Comparison of ENCODE assay signal across 12 cellular contexts in genomic region chr17:32120086-32120485, GRCh38.
"Had no signal": no experiment of that assay in that cellular context is flagged by ENCODE, and none has a peak within 500 bp of the region (broad histone marks: within the 10 kb centered on the region; RNA-seq: fewer than 3 reads in every experiment).

No MANE protein-coding gene starts in this region.

- H3K36me3 ChIP-seq: pancreas, upper lobe of right lung had no signal

- H3K4me3 ChIP-seq: pancreas, upper lobe of right lung had no signal

- ATAC-seq: effector memory CD8-positive, alpha-beta T cell; pancreas; stimulated activated naive CD8-positive, alpha-beta T cell treated with anti-CD3 and anti-CD28 coated beads, Interleukin-15, Interleukin-2, amounts not matched to agents 100 U/mL and 50 U/mL, for 24 hours; upper lobe of right lung; WTC11 had no signal

- H3K27me3 ChIP-seq: pancreas, upper lobe of right lung had no signal

- DNase-seq: activated CD4-positive, alpha-beta T cell treated with anti-CD3 and anti-CD28 coated beads, Interleukin-2, amount 10 ng/mL, durations not matched to agents 24 days and 14 days; activated naive CD4-positive, alpha-beta T cell treated with anti-CD3 and anti-CD28 coated beads, Interleukin-2, amount 50 U/mL, for 16 hours; activated T-cell treated with anti-CD3 and anti-CD28 coated beads, Interleukin-2, amount 50 U/mL, for 1 hour; cortex of kidney; effector memory CD8-positive, alpha-beta T cell; hypothalamus; kidney glomerular epithelial cell; pancreas; stimulated activated CD4-positive, alpha-beta T cell treated with anti-CD3 and anti-CD28 coated beads, Interleukin-2, amount 100 ng/mL, for 48 hours; stimulated activated naive CD8-positive, alpha-beta T cell treated with anti-CD3 and anti-CD28 coated beads, Interleukin-15, Interleukin-2, amounts not matched to agents 100 U/mL and 50 U/mL, for 24 hours; upper lobe of right lung had no signal

- H3K4me1 ChIP-seq: upper lobe of right lung had no signal

- H3K27ac ChIP-seq: pancreas, upper lobe of right lung had no signal
